Comparison of ENCODE assay signal across 8 cellular contexts in the genomic region with DNA sequence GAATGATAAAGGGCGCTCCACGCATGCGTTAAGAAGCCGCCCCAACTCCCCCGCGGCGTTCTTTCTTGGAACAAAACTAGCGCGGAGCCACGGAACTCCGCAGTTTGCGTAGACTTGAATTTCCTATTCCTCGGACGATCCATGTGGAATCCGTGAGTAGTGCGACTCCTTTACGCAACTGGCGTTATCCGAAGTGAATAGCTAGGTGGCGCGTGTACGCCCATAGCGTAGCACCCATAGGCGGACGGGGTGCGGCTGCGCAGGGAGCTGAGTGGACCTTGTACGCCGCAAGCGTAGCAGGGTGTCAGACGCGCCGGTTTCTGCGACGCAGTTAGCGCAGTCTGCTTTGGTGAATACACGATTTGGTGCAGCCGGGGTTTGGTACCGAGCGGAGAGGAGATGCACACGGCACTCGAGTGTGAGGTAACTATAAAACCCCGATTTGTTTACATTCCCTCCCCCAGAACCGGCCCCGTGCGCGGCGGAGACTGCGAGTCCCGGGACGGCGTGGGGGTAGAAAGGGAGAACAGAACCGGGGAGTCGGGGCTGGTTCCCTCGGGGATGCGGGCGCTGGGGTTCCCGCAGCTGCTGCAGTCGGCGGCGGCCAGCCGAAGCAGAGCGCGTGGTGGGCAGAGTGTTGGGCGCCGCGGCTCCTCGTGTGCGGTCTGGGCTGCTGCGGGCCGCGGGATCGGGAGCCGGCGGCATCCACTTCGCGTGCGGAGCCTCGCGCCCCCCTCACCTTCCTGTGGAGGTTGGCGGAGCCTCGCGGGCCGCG. TPM values are rescaled to one million over a fixed set of nuclear protein-coding genes. Genes with fewer than 3 reads are reported as not detected.
DNase-seq lines count a peak whose midpoint lies in the region; ATAC-seq lines count a peak whose summit lies in the region.

A gene with protein sequence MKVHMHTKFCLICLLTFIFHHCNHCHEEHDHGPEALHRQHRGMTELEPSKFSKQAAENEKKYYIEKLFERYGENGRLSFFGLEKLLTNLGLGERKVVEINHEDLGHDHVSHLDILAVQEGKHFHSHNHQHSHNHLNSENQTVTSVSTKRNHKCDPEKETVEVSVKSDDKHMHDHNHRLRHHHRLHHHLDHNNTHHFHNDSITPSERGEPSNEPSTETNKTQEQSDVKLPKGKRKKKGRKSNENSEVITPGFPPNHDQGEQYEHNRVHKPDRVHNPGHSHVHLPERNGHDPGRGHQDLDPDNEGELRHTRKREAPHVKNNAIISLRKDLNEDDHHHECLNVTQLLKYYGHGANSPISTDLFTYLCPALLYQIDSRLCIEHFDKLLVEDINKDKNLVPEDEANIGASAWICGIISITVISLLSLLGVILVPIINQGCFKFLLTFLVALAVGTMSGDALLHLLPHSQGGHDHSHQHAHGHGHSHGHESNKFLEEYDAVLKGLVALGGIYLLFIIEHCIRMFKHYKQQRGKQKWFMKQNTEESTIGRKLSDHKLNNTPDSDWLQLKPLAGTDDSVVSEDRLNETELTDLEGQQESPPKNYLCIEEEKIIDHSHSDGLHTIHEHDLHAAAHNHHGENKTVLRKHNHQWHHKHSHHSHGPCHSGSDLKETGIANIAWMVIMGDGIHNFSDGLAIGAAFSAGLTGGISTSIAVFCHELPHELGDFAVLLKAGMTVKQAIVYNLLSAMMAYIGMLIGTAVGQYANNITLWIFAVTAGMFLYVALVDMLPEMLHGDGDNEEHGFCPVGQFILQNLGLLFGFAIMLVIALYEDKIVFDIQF (plus strand): TSS at position 368 of the 775 bp plus-strand sequence. CDS start 22,817 bp downstream, outside the sequence.

- no peaks in the 10 kb centered on the region for H3K27me3 Mint-ChIP-seq in IgD-negative memory B cell

- peak; percentile 71 for ATAC-seq in GM21529 (IDR thresholded peaks at IDR 0.05; ENCODE audit: unreplicated experiment)

- peak within 1 kb of the TSS; percentile 95 to 100 (median 96) for H3K4me3 Mint-ChIP-seq in IgD-negative memory B cell

- DNase-seq in DMS 273 treated with DMSO at 0.1 percent for 48 hours (lab: John Stamatoyannopoulos, UW) (peak; percentile 93), OCI-M2 (lab: John Stamatoyannopoulos, UW; ENCODE audit: unreplicated experiment) (peak; percentile 92), activated T-cell treated with anti-CD3 and anti-CD28 coated beads for 4 hours (peak; percentile 99), epidermal melanocyte (ENCODE audit: insufficient read length, low spot score) (peak; percentile 75), middle frontal gyrus (ENCODE audit: extremely low spot score, low spot score) (peak; percentile 98)
- DNase-seq in stimulated activated CD8-positive, alpha-beta memory T cell treated with anti-CD3 and anti-CD28 coated beads, Interleukin-2, amount 100 ng/mL, for 48 hours (ENCODE audit: low read depth in 2 of 2): peak; percentile 90 to 97

- peaks cover 28 to 33% (median 29%) of the 10 kb centered on the region in 3 donors for H3K4me1 Mint-ChIP-seq in IgD-negative memory B cell

- peak within 1 kb of the TSS; percentile 98 to 99 (median 99) for H3K27ac Mint-ChIP-seq in IgD-negative memory B cell

- H3K9me3 Mint-ChIP-seq in IgD-negative memory B cell: no peaks in the 10 kb centered on the region

- H3K36me3 Mint-ChIP-seq in IgD-negative memory B cell: peaks cover 8% of the 10 kb centered on the region

RNA-seq across cellular contexts. Expression of the gene that starts here (rescaled TPM):
- 11.2 TPM for polyA plus RNA-seq in IgD-negative memory B cell

Comparison
In these comparisons a context has a peak if more than half of its experiments do, and no peak if none do; other contexts are left out.
1. Peak in every context shown above with its lines: DNase-seq and ATAC-seq.